ENCODE assay signal across 1 cellular context in genomic region chr14:102568115-102568614, GRCh38.
A peak's percentile ranks its signal among the peaks of the same experiment; 100 is the strongest.
TF ChIP-seq lines count a peak whose summit lies in the region.

No MANE protein-coding gene starts in this region.

TF ChIP-seq in HEK293, 187 proteins besides CTCF, POLR2A, EP300 and RAD21 (continued from another document):
- TF ChIP-seq PATZ1 (tag by site-specific recombination; IDR thresholded peaks at IDR 0.05): peak; percentile 32
- TF ChIP-seq ZNF501 (tag by site-specific recombination; IDR thresholded peaks at IDR 0.05): no peak
- TF ChIP-seq ZNF24 (tag by site-specific recombination; IDR thresholded peaks at IDR 0.05): 0 out of 2 replicates have a peak, but pooled peaks have one; percentile 8
- peak; percentile 61 for TF ChIP-seq ZNF518A (tag by site-specific recombination; conservative IDR thresholded peaks at IDR 0.05; ENCODE audit: low read depth)
- TF ChIP-seq ZFHX2 (tag by site-specific recombination; conservative IDR thresholded peaks at IDR 0.05): no peak
- peak; percentile 65 for TF ChIP-seq ZBTB20 (tag by site-specific recombination; IDR thresholded peaks at IDR 0.05)
- no peak for TF ChIP-seq ZBTB44 (tag by site-specific recombination; IDR thresholded peaks at IDR 0.05)
- no peak for TF ChIP-seq SCRT2 (tag by site-specific recombination; IDR thresholded peaks at IDR 0.05)
- peak; percentile 34; the same call in 1 of the 2 replicates for TF ChIP-seq ZBTB17 (tag by site-specific recombination; IDR thresholded peaks at IDR 0.05)
- TF ChIP-seq ZNF585B (tag by site-specific recombination; IDR thresholded peaks at IDR 0.05): no peak
- peak; percentile 90 for TF ChIP-seq GLIS1 (tag by site-specific recombination; IDR thresholded peaks at IDR 0.05)
- TF ChIP-seq HOXA7 (CRISPR knock-in tag; IDR thresholded peaks at IDR 0.05; ENCODE audit: borderline replicate concordance): no peak
- no peak for TF ChIP-seq ZNF184 (tag by site-specific recombination; IDR thresholded peaks at IDR 0.05)
- TF ChIP-seq SP7 (tag by site-specific recombination; IDR thresholded peaks at IDR 0.05): 0 out of 2 replicates have a peak, but pooled peaks have one; percentile 23
TF ChIP-seq in HEK293: peak in this region for 12.
